ENCODE assay signal across 10 cellular contexts in genomic region chr19:39160523-39160861, GRCh38. TPM values are rescaled to one million over a fixed set of nuclear protein-coding genes. Genes with fewer than 3 reads are reported as not detected.
DNase-seq lines count a peak whose midpoint lies in the region; ATAC-seq and TF ChIP-seq lines count a peak whose summit lies in the region.
"Had no signal": no experiment of that assay in that cellular context is flagged by ENCODE, and none has a peak within 500 bp of the region (broad histone marks: within the 10 kb centered on the region; RNA-seq: fewer than 3 reads in every experiment).

No MANE protein-coding gene starts in this region.

- no peaks in the 10 kb centered on the region for H3K9me3 ChIP-seq in mucosa of descending colon
- H3K9me3 ChIP-seq in upper lobe of right lung, result no peaks in the 10 kb centered on the region

- ATAC-seq in mucosa of descending colon (peak; percentile 7), upper lobe of right lung (peak; percentile 20), HG03378 (IDR thresholded peaks at IDR 0.05; ENCODE audit: unreplicated experiment) (no peak), GM18858 (IDR thresholded peaks at IDR 0.05; ENCODE audit: unreplicated experiment) (no peak)

- H3K9me3 Mint-ChIP-seq in T-helper 2 cell treated with Interferon-gamma antibody and Interleukin-4, amounts not matched to agents 5 μg/mL and 100 μg/mL, for 36 hours, result no peaks in the 10 kb centered on the region
- no peaks in the 10 kb centered on the region for H3K9me3 Mint-ChIP-seq in endothelial cell (ENCODE audit: unreplicated experiment)

- H3K36me3 ChIP-seq in mucosa of descending colon (ENCODE audit: low read depth) (no peaks in the 10 kb centered on the region), upper lobe of right lung (no peaks in the 10 kb centered on the region)

- H3K27me3 ChIP-seq in upper lobe of right lung, result no peaks in the 10 kb centered on the region

- H3K4me1 Mint-ChIP-seq in T-helper 2 cell treated with Interferon-gamma antibody and Interleukin-4, amounts not matched to agents 5 μg/mL and 100 μg/mL, for 36 hours (ENCODE audit: low read depth), result peaks cover 10% of the 10 kb centered on the region
- H3K4me1 Mint-ChIP-seq in endothelial cell (ENCODE audit: unreplicated experiment), result peaks cover 27% of the 10 kb centered on the region

- TF ChIP-seq CTCF in endothelial cell (IDR thresholded peaks at IDR 0.05; ENCODE audit: unreplicated experiment) (no peak), mucosa of descending colon (IDR thresholded peaks at IDR 0.05) (no peak), upper lobe of right lung (IDR thresholded peaks at IDR 0.05) (no peak)

- H3K4me1 ChIP-seq in mucosa of descending colon (ENCODE audit: low read depth), result peaks cover 13% of the 10 kb centered on the region
- peaks cover 41% of the 10 kb centered on the region for H3K4me1 ChIP-seq in upper lobe of right lung

- H3K27ac ChIP-seq in upper lobe of right lung, result peak overlapping the region; percentile 42

- DNase-seq in T-helper 2 cell treated with Interferon-gamma antibody and Interleukin-4, amounts not matched to agents 5 μg/mL and 100 μg/mL, for 36 hours (ENCODE audit: low spot score), result no peak
- DNase-seq in T-helper 2 cell (no peak), endothelial cell (ENCODE audit: low spot score) (no peak), mucosa of descending colon (no peak), upper lobe of right lung (no peak), NCI-H2081 treated with DMSO at 0.1 percent for 48 hours (lab: John Stamatoyannopoulos, UW) (no peak)
- DNase-seq: stimulated activated CD4-positive, alpha-beta T cell treated with anti-CD3 and anti-CD28 coated beads, Interleukin-12 subunit alpha, Interleukin-12 subunit beta, amount 100 ng/mL, for 4 hours had no signal

- H3K4me3 Mint-ChIP-seq in T-helper 2 cell treated with Interferon-gamma antibody and Interleukin-4, amounts not matched to agents 5 μg/mL and 100 μg/mL, for 36 hours, result no peak overlapping the region
- no peak overlapping the region for H3K4me3 Mint-ChIP-seq in endothelial cell (ENCODE audit: unreplicated experiment)

- H3K4me3 ChIP-seq in mucosa of descending colon (no peak overlapping the region), upper lobe of right lung (no peak overlapping the region)

- no peaks in the 10 kb centered on the region for H3K36me3 Mint-ChIP-seq in T-helper 2 cell treated with Interferon-gamma antibody and Interleukin-4, amounts not matched to agents 5 μg/mL and 100 μg/mL, for 36 hours (ENCODE audit: low read depth)
- H3K36me3 Mint-ChIP-seq in endothelial cell (ENCODE audit: low read depth, unreplicated experiment), result peaks cover 11% of the 10 kb centered on the region

- intact Hi-C loops in mucosa of descending colon (cut with DNase I, micrococcal nuclease) (no loop called here), upper lobe of right lung (cut with DNase I) (no loop called here)

- peak overlapping the region; percentile 14 for H3K27ac Mint-ChIP-seq in T-helper 2 cell treated with Interferon-gamma antibody and Interleukin-4, amounts not matched to agents 5 μg/mL and 100 μg/mL, for 36 hours
- peak overlapping the region; percentile 30 for H3K27ac Mint-ChIP-seq in endothelial cell (ENCODE audit: unreplicated experiment)

- H3K27me3 Mint-ChIP-seq in T-helper 2 cell treated with Interferon-gamma antibody and Interleukin-4, amounts not matched to agents 5 μg/mL and 100 μg/mL, for 36 hours (ENCODE audit: low read depth), result no peaks in the 10 kb centered on the region
- H3K27me3 Mint-ChIP-seq in endothelial cell (ENCODE audit: unreplicated experiment), result peaks cover 10% of the 10 kb centered on the region

RNA-seq across cellular contexts. Expression of gene PAK4, which starts 34.9 kb away (rescaled TPM):
- total RNA-seq in endothelial cell (ENCODE audit: unreplicated experiment) (48.8 TPM), mucosa of descending colon (100 to 1,000 TPM in 1 of 3 donors, 10 to 100 TPM in 2; 54.4 to 116 (median 76.5) TPM), upper lobe of right lung (72.8 TPM)

RNA-seq across cellular contexts. Expression of gene NCCRP1, which starts 36.3 kb away (rescaled TPM):
- total RNA-seq in endothelial cell (ENCODE audit: unreplicated experiment) (not detected), mucosa of descending colon (under 1 TPM in 1 of 3 donors, not detected in 2; 0.14 TPM), upper lobe of right lung (0.46 TPM)
- total RNA-seq: A172 had no signal

RNA-seq across cellular contexts. Expression of gene SYCN, which starts 43.6 kb away (rescaled TPM):
- total RNA-seq in endothelial cell (ENCODE audit: unreplicated experiment) (not detected), mucosa of descending colon (not detected), upper lobe of right lung (not detected)
- total RNA-seq: A172 had no signal

Comparison
In these comparisons a context has a peak if more than half of its experiments do, and no peak if none do; other contexts are left out.
1. ATAC-seq: peak in mucosa of descending colon (single experiment) and upper lobe of right lung (single experiment); none in HG03378 (single experiment) and GM18858 (single experiment).